In the genomic region with DNA sequence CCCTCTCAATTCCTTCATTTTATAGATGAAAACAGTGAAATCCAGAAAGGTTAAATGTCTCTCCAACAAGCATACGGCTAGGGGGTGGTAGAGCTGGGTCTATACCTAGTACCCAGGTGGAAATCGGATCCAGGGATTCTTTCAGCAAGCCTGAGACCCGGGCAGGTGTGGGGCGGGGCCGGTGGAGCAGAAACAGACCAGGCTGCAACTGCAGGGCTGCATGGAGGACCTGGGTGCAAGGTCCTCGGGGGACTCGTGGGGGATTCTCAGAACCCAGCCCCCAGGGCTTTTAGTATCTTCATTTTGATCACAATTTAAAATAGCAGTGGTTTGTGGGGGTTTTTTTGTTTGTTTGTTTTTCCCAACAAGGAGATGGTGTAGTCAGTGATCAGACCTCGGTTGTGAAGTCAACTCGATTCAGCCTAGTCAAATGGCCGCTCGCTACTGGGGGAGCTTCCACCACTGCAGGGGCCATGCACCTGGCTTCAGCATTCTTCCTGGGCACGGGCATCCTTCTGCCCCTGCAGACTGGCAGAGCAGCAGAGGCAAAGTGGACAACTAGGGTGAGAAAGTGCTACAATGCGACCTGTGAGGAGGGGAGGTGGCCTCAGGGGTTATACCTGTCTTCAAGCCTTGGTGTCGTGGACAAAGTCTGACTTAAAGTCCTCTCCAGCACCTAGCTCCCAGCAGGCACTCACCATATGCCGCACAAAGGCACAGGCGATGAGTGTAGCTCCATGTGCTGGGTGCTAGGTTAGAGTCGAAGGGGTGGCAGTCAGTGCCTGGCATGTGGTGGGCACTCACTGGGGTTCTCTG, we compare ENCODE assay signal across 1 cellular context.
A peak's percentile ranks its signal among the peaks of the same experiment; 100 is the strongest.
TF ChIP-seq lines count a peak whose summit lies in the region.

No MANE protein-coding gene starts in this region.

TF ChIP-seq in HepG2, 621 proteins besides CTCF, POLR2A, EP300 and RAD21 (continued from another document and continues in another):
- TF ChIP-seq, protein P1, sequence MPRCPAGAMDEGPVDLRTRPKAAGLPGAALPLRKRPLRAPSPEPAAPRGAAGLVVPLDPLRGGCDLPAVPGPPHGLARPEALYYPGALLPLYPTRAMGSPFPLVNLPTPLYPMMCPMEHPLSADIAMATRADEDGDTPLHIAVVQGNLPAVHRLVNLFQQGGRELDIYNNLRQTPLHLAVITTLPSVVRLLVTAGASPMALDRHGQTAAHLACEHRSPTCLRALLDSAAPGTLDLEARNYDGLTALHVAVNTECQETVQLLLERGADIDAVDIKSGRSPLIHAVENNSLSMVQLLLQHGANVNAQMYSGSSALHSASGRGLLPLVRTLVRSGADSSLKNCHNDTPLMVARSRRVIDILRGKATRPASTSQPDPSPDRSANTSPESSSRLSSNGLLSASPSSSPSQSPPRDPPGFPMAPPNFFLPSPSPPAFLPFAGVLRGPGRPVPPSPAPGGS (CRISPR knock-in tag; IDR thresholded peaks at IDR 0.05): no peak; the same call in 1 of the 2 replicates
- TF ChIP-seq, protein P2, sequence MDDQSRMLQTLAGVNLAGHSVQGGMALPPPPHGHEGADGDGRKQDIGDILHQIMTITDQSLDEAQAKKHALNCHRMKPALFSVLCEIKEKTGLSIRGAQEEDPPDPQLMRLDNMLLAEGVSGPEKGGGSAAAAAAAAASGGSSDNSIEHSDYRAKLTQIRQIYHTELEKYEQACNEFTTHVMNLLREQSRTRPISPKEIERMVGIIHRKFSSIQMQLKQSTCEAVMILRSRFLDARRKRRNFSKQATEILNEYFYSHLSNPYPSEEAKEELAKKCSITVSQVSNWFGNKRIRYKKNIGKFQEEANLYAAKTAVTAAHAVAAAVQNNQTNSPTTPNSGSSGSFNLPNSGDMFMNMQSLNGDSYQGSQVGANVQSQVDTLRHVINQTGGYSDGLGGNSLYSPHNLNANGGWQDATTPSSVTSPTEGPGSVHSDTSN (CRISPR knock-in tag; IDR thresholded peaks at IDR 0.05; ENCODE audit: borderline replicate concordance): no peak
- TF ChIP-seq, protein P3, sequence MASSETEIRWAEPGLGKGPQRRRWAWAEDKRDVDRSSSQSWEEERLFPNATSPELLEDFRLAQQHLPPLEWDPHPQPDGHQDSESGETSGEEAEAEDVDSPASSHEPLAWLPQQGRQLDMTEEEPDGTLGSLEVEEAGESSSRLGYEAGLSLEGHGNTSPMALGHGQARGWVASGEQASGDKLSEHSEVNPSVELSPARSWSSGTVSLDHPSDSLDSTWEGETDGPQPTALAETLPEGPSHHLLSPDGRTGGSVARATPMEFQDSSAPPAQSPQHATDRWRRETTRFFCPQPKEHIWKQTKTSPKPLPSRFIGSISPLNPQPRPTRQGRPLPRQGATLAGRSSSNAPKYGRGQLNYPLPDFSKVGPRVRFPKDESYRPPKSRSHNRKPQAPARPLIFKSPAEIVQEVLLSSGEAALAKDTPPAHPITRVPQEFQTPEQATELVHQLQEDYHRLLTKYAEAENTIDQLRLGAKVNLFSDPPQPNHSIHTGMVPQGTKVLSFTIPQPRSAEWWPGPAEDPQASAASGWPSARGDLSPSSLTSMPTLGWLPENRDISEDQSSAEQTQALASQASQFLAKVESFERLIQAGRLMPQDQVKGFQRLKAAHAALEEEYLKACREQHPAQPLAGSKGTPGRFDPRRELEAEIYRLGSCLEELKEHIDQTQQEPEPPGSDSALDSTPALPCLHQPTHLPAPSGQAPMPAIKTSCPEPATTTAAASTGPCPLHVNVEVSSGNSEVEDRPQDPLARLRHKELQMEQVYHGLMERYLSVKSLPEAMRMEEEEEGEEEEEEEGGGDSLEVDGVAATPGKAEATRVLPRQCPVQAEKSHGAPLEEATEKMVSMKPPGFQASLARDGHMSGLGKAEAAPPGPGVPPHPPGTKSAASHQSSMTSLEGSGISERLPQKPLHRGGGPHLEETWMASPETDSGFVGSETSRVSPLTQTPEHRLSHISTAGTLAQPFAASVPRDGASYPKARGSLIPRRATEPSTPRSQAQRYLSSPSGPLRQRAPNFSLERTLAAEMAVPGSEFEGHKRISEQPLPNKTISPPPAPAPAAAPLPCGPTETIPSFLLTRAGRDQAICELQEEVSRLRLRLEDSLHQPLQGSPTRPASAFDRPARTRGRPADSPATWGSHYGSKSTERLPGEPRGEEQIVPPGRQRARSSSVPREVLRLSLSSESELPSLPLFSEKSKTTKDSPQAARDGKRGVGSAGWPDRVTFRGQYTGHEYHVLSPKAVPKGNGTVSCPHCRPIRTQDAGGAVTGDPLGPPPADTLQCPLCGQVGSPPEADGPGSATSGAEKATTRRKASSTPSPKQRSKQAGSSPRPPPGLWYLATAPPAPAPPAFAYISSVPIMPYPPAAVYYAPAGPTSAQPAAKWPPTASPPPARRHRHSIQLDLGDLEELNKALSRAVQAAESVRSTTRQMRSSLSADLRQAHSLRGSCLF (CRISPR knock-in tag; IDR thresholded peaks at IDR 0.05; ENCODE audit: borderline replicate concordance): no peak
- TF ChIP-seq ZNF713 (CRISPR knock-in tag; IDR thresholded peaks at IDR 0.05): no peak
- no peak for TF ChIP-seq ZNF891 (CRISPR knock-in tag; IDR thresholded peaks at IDR 0.05)
- no peak for TF ChIP-seq ZNF10 (CRISPR knock-in tag; IDR thresholded peaks at IDR 0.05; ENCODE audit: borderline replicate concordance, low read depth)
- no peak for TF ChIP-seq ZBTB43 (CRISPR knock-in tag; conservative IDR thresholded peaks at IDR 0.05)
- no peak for TF ChIP-seq ATAD3A (CRISPR knock-in tag; IDR thresholded peaks at IDR 0.05)
- no peak for TF ChIP-seq ZFP82 (CRISPR knock-in tag; IDR thresholded peaks at IDR 0.05; ENCODE audit: borderline replicate concordance)
- TF ChIP-seq, protein P4, sequence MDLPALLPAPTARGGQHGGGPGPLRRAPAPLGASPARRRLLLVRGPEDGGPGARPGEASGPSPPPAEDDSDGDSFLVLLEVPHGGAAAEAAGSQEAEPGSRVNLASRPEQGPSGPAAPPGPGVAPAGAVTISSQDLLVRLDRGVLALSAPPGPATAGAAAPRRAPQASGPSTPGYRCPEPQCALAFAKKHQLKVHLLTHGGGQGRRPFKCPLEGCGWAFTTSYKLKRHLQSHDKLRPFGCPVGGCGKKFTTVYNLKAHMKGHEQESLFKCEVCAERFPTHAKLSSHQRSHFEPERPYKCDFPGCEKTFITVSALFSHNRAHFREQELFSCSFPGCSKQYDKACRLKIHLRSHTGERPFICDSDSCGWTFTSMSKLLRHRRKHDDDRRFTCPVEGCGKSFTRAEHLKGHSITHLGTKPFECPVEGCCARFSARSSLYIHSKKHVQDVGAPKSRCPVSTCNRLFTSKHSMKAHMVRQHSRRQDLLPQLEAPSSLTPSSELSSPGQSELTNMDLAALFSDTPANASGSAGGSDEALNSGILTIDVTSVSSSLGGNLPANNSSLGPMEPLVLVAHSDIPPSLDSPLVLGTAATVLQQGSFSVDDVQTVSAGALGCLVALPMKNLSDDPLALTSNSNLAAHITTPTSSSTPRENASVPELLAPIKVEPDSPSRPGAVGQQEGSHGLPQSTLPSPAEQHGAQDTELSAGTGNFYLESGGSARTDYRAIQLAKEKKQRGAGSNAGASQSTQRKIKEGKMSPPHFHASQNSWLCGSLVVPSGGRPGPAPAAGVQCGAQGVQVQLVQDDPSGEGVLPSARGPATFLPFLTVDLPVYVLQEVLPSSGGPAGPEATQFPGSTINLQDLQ (CRISPR knock-in tag; IDR thresholded peaks at IDR 0.05): no peak
- peak; percentile 67 for TF ChIP-seq NCOR1 (IDR thresholded peaks at IDR 0.05; ENCODE audit: borderline replicate concordance, low read length)
- TF ChIP-seq CBX5 (CRISPR knock-in tag; IDR thresholded peaks at IDR 0.05; ENCODE audit: borderline replicate concordance): no peak
- TF ChIP-seq, protein P5, sequence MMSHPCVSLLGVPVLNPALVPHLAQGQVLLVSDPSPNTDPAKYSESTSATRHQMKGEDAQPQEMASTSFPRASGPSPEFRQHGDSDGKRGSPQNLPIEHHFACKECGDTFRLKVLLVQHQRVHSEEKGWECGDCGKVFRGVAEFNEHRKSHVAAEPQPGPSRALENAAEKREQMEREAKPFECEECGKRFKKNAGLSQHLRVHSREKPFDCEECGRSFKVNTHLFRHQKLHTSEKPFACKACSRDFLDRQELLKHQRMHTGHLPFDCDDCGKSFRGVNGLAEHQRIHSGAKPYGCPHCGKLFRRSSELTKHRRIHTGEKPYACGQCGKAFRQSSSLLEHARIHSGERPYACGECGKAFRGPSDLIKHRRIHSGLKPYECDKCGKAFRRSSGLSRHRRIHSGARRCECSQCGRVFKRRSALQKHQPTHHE (CRISPR knock-in tag; IDR thresholded peaks at IDR 0.05; ENCODE audit: borderline replicate concordance): no peak
- TF ChIP-seq ZNF326 (CRISPR knock-in tag; IDR thresholded peaks at IDR 0.05; ENCODE audit: borderline replicate concordance): no peak
- TF ChIP-seq, protein P6, sequence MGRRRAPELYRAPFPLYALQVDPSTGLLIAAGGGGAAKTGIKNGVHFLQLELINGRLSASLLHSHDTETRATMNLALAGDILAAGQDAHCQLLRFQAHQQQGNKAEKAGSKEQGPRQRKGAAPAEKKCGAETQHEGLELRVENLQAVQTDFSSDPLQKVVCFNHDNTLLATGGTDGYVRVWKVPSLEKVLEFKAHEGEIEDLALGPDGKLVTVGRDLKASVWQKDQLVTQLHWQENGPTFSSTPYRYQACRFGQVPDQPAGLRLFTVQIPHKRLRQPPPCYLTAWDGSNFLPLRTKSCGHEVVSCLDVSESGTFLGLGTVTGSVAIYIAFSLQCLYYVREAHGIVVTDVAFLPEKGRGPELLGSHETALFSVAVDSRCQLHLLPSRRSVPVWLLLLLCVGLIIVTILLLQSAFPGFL (CRISPR knock-in tag; IDR thresholded peaks at IDR 0.05): no peak
- TF ChIP-seq ATF2 (CRISPR knock-in tag; IDR thresholded peaks at IDR 0.05): no peak
- TF ChIP-seq SIN3B (IDR thresholded peaks at IDR 0.05; ENCODE audit: low read length): no peak
- TF ChIP-seq ZNF331 (CRISPR knock-in tag; IDR thresholded peaks at IDR 0.05): no peak
- TF ChIP-seq, protein P7, sequence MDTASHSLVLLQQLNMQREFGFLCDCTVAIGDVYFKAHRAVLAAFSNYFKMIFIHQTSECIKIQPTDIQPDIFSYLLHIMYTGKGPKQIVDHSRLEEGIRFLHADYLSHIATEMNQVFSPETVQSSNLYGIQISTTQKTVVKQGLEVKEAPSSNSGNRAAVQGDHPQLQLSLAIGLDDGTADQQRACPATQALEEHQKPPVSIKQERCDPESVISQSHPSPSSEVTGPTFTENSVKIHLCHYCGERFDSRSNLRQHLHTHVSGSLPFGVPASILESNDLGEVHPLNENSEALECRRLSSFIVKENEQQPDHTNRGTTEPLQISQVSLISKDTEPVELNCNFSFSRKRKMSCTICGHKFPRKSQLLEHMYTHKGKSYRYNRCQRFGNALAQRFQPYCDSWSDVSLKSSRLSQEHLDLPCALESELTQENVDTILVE (CRISPR knock-in tag; IDR thresholded peaks at IDR 0.05): no peak
- TF ChIP-seq, protein P8, sequence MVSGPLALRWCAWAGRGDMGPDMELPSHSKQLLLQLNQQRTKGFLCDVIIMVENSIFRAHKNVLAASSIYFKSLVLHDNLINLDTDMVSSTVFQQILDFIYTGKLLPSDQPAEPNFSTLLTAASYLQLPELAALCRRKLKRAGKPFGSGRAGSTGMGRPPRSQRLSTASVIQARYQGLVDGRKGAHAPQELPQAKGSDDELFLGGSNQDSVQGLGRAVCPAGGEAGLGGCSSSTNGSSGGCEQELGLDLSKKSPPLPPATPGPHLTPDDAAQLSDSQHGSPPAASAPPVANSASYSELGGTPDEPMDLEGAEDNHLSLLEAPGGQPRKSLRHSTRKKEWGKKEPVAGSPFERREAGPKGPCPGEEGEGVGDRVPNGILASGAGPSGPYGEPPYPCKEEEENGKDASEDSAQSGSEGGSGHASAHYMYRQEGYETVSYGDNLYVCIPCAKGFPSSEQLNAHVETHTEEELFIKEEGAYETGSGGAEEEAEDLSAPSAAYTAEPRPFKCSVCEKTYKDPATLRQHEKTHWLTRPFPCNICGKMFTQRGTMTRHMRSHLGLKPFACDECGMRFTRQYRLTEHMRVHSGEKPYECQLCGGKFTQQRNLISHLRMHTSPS (CRISPR knock-in tag; IDR thresholded peaks at IDR 0.05; ENCODE audit: low read depth): peak; percentile 96
- no peak for TF ChIP-seq ZBTB1 (CRISPR knock-in tag; IDR thresholded peaks at IDR 0.05; ENCODE audit: borderline replicate concordance)
- no peak for TF ChIP-seq DMTF1 (CRISPR knock-in tag; IDR thresholded peaks at IDR 0.05)
- TF ChIP-seq JUNB (CRISPR knock-in tag; IDR thresholded peaks at IDR 0.05; ENCODE audit: borderline replicate concordance): no peak
- no peak for TF ChIP-seq SMAD9 (CRISPR knock-in tag; IDR thresholded peaks at IDR 0.05)
- TF ChIP-seq ZNF235 (CRISPR knock-in tag; IDR thresholded peaks at IDR 0.05; ENCODE audit: borderline replicate concordance): no peak
- no peak for TF ChIP-seq PPARG (CRISPR knock-in tag; conservative IDR thresholded peaks at IDR 0.05)
- no peak for TF ChIP-seq ARNT2 (CRISPR knock-in tag; IDR thresholded peaks at IDR 0.05; ENCODE audit: low read depth)
- no peak for TF ChIP-seq SNRNP70 (IDR thresholded peaks at IDR 0.05; ENCODE audit: low read depth, low read length)
